1 cellular context compared by ENCODE assay signal in the genomic region with DNA sequence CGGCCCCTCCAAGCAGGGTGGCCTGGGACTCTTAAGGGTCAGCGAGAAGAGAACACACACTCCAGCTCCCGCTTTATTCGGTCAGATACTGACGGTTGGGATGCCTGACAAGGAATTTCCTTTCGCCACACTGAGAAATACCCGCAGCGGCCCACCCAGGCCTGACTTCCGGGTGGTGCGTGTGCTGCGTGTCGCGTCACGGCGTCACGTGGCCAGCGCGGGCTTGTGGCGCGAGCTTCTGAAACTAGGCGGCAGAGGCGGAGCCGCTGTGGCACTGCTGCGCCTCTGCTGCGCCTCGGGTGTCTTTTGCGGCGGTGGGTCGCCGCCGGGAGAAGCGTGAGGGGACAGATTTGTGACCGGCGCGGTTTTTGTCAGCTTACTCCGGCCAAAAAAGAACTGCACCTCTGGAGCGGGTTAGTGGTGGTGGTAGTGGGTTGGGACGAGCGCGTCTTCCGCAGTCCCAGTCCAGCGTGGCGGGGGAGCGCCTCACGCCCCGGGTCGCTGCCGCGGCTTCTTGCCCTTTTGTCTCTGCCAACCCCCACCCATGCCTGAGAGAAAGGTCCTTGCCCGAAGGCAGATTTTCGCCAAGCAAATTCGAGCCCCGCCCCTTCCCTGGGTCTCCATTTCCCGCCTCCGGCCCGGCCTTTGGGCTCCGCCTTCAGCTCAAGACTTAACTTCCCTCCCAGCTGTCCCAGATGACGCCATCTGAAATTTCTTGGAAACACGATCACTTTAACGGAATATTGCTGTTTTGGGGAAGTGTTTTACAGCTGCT.
TF ChIP-seq lines count a peak whose summit lies in the region.

A gene with protein sequence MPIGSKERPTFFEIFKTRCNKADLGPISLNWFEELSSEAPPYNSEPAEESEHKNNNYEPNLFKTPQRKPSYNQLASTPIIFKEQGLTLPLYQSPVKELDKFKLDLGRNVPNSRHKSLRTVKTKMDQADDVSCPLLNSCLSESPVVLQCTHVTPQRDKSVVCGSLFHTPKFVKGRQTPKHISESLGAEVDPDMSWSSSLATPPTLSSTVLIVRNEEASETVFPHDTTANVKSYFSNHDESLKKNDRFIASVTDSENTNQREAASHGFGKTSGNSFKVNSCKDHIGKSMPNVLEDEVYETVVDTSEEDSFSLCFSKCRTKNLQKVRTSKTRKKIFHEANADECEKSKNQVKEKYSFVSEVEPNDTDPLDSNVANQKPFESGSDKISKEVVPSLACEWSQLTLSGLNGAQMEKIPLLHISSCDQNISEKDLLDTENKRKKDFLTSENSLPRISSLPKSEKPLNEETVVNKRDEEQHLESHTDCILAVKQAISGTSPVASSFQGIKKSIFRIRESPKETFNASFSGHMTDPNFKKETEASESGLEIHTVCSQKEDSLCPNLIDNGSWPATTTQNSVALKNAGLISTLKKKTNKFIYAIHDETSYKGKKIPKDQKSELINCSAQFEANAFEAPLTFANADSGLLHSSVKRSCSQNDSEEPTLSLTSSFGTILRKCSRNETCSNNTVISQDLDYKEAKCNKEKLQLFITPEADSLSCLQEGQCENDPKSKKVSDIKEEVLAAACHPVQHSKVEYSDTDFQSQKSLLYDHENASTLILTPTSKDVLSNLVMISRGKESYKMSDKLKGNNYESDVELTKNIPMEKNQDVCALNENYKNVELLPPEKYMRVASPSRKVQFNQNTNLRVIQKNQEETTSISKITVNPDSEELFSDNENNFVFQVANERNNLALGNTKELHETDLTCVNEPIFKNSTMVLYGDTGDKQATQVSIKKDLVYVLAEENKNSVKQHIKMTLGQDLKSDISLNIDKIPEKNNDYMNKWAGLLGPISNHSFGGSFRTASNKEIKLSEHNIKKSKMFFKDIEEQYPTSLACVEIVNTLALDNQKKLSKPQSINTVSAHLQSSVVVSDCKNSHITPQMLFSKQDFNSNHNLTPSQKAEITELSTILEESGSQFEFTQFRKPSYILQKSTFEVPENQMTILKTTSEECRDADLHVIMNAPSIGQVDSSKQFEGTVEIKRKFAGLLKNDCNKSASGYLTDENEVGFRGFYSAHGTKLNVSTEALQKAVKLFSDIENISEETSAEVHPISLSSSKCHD (N-terminal part only) (plus strand): TSS at position 254 of the 775 bp plus-strand sequence. CDS start 953 bp downstream, outside the sequence.
TSS of gene ZAR1L (minus strand) at position 109 of the 775 bp plus-strand sequence. CDS start 3,438 bp downstream, outside the sequence.

TF ChIP-seq in HepG2, 621 proteins besides CTCF, POLR2A, EP300 and RAD21 (continued from another document and continues in another):
- TF ChIP-seq ZNF788 (CRISPR knock-in tag; IDR thresholded peaks at IDR 0.05; ENCODE audit: borderline replicate concordance) (peak; percentile 87; the same call in 1 of the 2 replicates), SP5 (CRISPR knock-in tag; IDR thresholded peaks at IDR 0.05; ENCODE audit: borderline replicate concordance, low read depth) (peak; percentile 41; the same call in 1 of the 2 replicates), ZBTB38 (CRISPR knock-in tag; IDR thresholded peaks at IDR 0.05) (peak; percentile 30; the same call in 1 of the 2 replicates), ZNF564 (CRISPR knock-in tag; IDR thresholded peaks at IDR 0.05) (0 out of 2 replicates have a peak, but pooled peaks have one; percentile 55), KDM5A (IDR thresholded peaks at IDR 0.05; ENCODE audit: borderline replicate concordance, low read length) (0 out of 2 replicates have a peak, but pooled peaks have one; percentile 20), ZNF878 (CRISPR knock-in tag; IDR thresholded peaks at IDR 0.05) (0 out of 2 replicates have a peak, but pooled peaks have one; percentile 18), PHF21A (CRISPR knock-in tag; IDR thresholded peaks at IDR 0.05) (peak; percentile 78), ZMYM2 (CRISPR knock-in tag; IDR thresholded peaks at IDR 0.05) (no peak), POLR2AphosphoS5 (IDR thresholded peaks at IDR 0.05; ENCODE audit: low read depth, low read length) (peak; percentile 87), ZC3H4 (CRISPR knock-in tag; IDR thresholded peaks at IDR 0.05; ENCODE audit: borderline replicate concordance) (peak; percentile 5; the same call in 1 of the 2 replicates), FOXO1 (CRISPR knock-in tag; IDR thresholded peaks at IDR 0.05) (peak; percentile 28; the same call in 1 of the 2 replicates), SP1 (IDR thresholded peaks at IDR 0.05) (no peak), SP1 (CRISPR knock-in tag; IDR thresholded peaks at IDR 0.05) (peak; percentile 43; the same call in 1 of the 2 replicates), ZIK1 (CRISPR knock-in tag; IDR thresholded peaks at IDR 0.05; ENCODE audit: borderline replicate concordance, low read depth) (no peak), ZNF605 (CRISPR knock-in tag; IDR thresholded peaks at IDR 0.05) (peak; percentile 78), ZNF670 (CRISPR knock-in tag; IDR thresholded peaks at IDR 0.05; ENCODE audit: borderline replicate concordance) (peak; percentile 70; the same call in 1 of the 2 replicates), NFKB2 (CRISPR knock-in tag; IDR thresholded peaks at IDR 0.05; ENCODE audit: borderline replicate concordance) (peak; percentile 74; the same call in 1 of the 2 replicates), REXO4 (CRISPR knock-in tag; IDR thresholded peaks at IDR 0.05; ENCODE audit: borderline replicate concordance) (no peak), ZNF678 (CRISPR knock-in tag; IDR thresholded peaks at IDR 0.05) (0 out of 2 replicates have a peak, but pooled peaks have one; percentile 43), MED1 (CRISPR knock-in tag; IDR thresholded peaks at IDR 0.05) (peak; percentile 50; the same call in 1 of the 2 replicates), HOXA5 (CRISPR knock-in tag; IDR thresholded peaks at IDR 0.05) (peak; percentile 28), MIER3 (CRISPR knock-in tag; IDR thresholded peaks at IDR 0.05; ENCODE audit: borderline replicate concordance) (peak; percentile 38; the same call in 1 of the 2 replicates), ELF4 (CRISPR knock-in tag; IDR thresholded peaks at IDR 0.05; ENCODE audit: borderline replicate concordance) (peak; percentile 98), NFYC (CRISPR knock-in tag; IDR thresholded peaks at IDR 0.05) (no peak), GABPA (IDR thresholded peaks at IDR 0.05; ENCODE audit: low read depth, low read length) (peak; percentile 44), GABPA (CRISPR knock-in tag; IDR thresholded peaks at IDR 0.05; ENCODE audit: low read depth) (peak; percentile 80), ATF7-NPFF (CRISPR knock-in tag; IDR thresholded peaks at IDR 0.05; ENCODE audit: low read depth) (peak; percentile 75), ZBTB20 (CRISPR knock-in tag; IDR thresholded peaks at IDR 0.05; ENCODE audit: borderline replicate concordance, low read depth) (peak; percentile 68; the same call in 1 of the 2 replicates), FOXC1 (CRISPR knock-in tag; IDR thresholded peaks at IDR 0.05; ENCODE audit: borderline replicate concordance) (peak; percentile 23; the same call in 1 of the 2 replicates), KMT2A (CRISPR knock-in tag; IDR thresholded peaks at IDR 0.05) (peak; percentile 92), HNRNPL (IDR thresholded peaks at IDR 0.05; ENCODE audit: low read depth, low read length) (0 out of 2 replicates have a peak, but pooled peaks have one; percentile 44), ZNF101 (CRISPR knock-in tag; IDR thresholded peaks at IDR 0.05; ENCODE audit: borderline replicate concordance, low read depth) (no peak), ZNF205 (CRISPR knock-in tag; IDR thresholded peaks at IDR 0.05) (0 out of 2 replicates have a peak, but pooled peaks have one; percentile 51), ZNF350 (CRISPR knock-in tag; IDR thresholded peaks at IDR 0.05; ENCODE audit: borderline replicate concordance, low read depth) (peak; percentile 29; the same call in 1 of the 2 replicates), BHLHE40 (IDR thresholded peaks at IDR 0.05; ENCODE audit: low read length) (peak; percentile 70), HDAC1 (CRISPR knock-in tag; IDR thresholded peaks at IDR 0.05) (peak; percentile 100), MAZ (IDR thresholded peaks at IDR 0.05; ENCODE audit: borderline replicate concordance, low read depth, low read length) (no peak), MAZ (CRISPR knock-in tag; IDR thresholded peaks at IDR 0.05; ENCODE audit: low read depth) (peak; percentile 29; the same call in 1 of the 2 replicates), ZNF761 (CRISPR knock-in tag; conservative IDR thresholded peaks at IDR 0.05) (peak; percentile 85; the same call in 1 of the 2 replicates), SNAPC2 (CRISPR knock-in tag; IDR thresholded peaks at IDR 0.05) (peak; percentile 52; the same call in 1 of the 2 replicates), ARNTL (CRISPR knock-in tag; IDR thresholded peaks at IDR 0.05) (peak; percentile 77), ZNF891 (CRISPR knock-in tag; IDR thresholded peaks at IDR 0.05) (0 out of 2 replicates have a peak, but pooled peaks have one; percentile 58), MYC (CRISPR knock-in tag; IDR thresholded peaks at IDR 0.05; ENCODE audit: borderline replicate concordance) (peak; percentile 90), CBFB (CRISPR knock-in tag; IDR thresholded peaks at IDR 0.05) (peak; percentile 65; the same call in 1 of the 2 replicates), AGO2 (optimal IDR thresholded peaks at IDR 0.05; ENCODE audit: low read depth, low read length) (peak; percentile 44), ZNF33B (CRISPR knock-in tag; IDR thresholded peaks at IDR 0.05) (no peak; the same call in 1 of the 2 replicates), ZNF766 (CRISPR knock-in tag; IDR thresholded peaks at IDR 0.05; ENCODE audit: borderline replicate concordance) (no peak; the same call in 1 of the 2 replicates), YEATS2 (CRISPR knock-in tag; IDR thresholded peaks at IDR 0.05; ENCODE audit: borderline replicate concordance) (peak; percentile 50), NFYB (CRISPR knock-in tag; IDR thresholded peaks at IDR 0.05) (peak; percentile 39), ZHX1 (CRISPR knock-in tag; IDR thresholded peaks at IDR 0.05; ENCODE audit: low read depth) (peak; percentile 70; the same call in 1 of the 2 replicates), ZBTB7B (CRISPR knock-in tag; IDR thresholded peaks at IDR 0.05) (0 out of 2 replicates have a peak, but pooled peaks have one; percentile 23), ZNF543 (CRISPR knock-in tag; IDR thresholded peaks at IDR 0.05) (peak; percentile 79), ETV6 (CRISPR knock-in tag; conservative IDR thresholded peaks at IDR 0.05) (no peak), HES4 (CRISPR knock-in tag; IDR thresholded peaks at IDR 0.05; ENCODE audit: borderline replicate concordance) (no peak), ELF3 (CRISPR knock-in tag; IDR thresholded peaks at IDR 0.05) (peak; percentile 88), TFDP2 (CRISPR knock-in tag; IDR thresholded peaks at IDR 0.05) (peak; percentile 98)
- TF ChIP-seq, protein P1, sequence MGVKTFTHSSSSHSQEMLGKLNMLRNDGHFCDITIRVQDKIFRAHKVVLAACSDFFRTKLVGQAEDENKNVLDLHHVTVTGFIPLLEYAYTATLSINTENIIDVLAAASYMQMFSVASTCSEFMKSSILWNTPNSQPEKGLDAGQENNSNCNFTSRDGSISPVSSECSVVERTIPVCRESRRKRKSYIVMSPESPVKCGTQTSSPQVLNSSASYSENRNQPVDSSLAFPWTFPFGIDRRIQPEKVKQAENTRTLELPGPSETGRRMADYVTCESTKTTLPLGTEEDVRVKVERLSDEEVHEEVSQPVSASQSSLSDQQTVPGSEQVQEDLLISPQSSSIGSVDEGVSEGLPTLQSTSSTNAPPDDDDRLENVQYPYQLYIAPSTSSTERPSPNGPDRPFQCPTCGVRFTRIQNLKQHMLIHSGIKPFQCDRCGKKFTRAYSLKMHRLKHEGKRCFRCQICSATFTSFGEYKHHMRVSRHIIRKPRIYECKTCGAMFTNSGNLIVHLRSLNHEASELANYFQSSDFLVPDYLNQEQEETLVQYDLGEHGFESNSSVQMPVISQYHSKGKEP (CRISPR knock-in tag; IDR thresholded peaks at IDR 0.05): no peak
- TF ChIP-seq, protein P2, sequence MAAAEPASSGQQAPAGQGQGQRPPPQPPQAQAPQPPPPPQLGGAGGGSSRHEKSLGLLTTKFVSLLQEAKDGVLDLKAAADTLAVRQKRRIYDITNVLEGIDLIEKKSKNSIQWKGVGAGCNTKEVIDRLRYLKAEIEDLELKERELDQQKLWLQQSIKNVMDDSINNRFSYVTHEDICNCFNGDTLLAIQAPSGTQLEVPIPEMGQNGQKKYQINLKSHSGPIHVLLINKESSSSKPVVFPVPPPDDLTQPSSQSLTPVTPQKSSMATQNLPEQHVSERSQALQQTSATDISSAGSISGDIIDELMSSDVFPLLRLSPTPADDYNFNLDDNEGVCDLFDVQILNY (CRISPR knock-in tag; conservative IDR thresholded peaks at IDR 0.05): peak; percentile 97
- TF ChIP-seq, protein P3, sequence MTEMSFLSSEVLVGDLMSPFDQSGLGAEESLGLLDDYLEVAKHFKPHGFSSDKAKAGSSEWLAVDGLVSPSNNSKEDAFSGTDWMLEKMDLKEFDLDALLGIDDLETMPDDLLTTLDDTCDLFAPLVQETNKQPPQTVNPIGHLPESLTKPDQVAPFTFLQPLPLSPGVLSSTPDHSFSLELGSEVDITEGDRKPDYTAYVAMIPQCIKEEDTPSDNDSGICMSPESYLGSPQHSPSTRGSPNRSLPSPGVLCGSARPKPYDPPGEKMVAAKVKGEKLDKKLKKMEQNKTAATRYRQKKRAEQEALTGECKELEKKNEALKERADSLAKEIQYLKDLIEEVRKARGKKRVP (CRISPR knock-in tag; IDR thresholded peaks at IDR 0.05): 0 out of 4 replicates have a peak, but pooled peaks of 1 of the 2 experiments have one; percentile 50
